ENCODE assay signal across 1 cellular context in the genomic region with DNA sequence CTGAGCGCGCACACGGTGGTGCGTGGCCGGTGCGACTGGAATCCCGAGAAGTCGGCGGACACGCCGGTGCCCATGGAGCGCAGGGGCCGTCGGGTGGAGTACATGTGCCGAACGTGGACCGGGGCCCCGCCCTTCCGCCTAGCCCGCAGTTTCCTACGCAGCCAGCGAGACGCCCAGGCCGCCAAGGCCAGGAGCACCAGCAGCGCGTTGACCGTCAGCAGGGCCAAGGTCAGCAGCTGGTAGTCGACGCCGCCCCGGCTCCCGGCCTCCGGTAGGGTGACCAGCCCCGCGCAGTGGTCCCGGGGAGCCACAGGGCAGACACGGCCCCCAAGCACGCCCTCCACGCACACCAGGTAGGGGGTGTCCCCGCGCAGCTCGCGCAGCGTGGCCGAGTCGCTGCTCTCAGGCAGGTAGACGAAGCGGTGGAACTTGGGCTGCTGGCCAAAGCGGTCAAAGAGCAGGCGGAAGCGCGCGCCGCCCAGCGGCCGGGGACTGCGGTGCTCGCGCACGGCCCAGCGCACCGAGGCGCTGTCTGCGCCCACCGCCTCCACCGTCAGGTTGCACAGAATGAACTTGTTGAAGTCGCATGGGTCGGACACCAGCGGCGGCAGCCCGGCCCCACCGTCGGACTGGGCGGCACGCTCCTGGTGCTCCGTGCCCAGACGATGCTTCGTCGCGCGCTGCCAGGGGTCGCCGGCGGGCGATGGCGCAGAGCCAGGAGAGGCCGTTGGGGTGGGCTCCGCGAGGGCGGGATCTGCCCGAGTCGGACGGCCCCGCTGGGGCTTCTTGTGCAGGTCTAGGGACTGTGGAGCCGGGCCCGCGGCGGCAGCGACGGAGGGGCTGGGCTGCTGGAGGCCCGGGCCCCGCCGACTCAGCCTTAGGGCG.
TF ChIP-seq lines count a peak whose summit lies in the region.

No MANE protein-coding gene starts in this region.

TF ChIP-seq in HepG2, 621 proteins besides CTCF, POLR2A, EP300 and RAD21 (continued from another document and continues in another):
- 0 out of 2 replicates have a peak, but pooled peaks have one; percentile 9 for TF ChIP-seq ZBTB49 (CRISPR knock-in tag; IDR thresholded peaks at IDR 0.05; ENCODE audit: borderline replicate concordance)
- no peak for TF ChIP-seq SCMH1 (CRISPR knock-in tag; IDR thresholded peaks at IDR 0.05; ENCODE audit: borderline replicate concordance)
- no peak for TF ChIP-seq ZNF878 (CRISPR knock-in tag; IDR thresholded peaks at IDR 0.05)
- TF ChIP-seq GTF2F1 (IDR thresholded peaks at IDR 0.05; ENCODE audit: low read length): no peak
- peak; percentile 37; the same call in 1 of the 2 replicates for TF ChIP-seq RCOR2 (CRISPR knock-in tag; IDR thresholded peaks at IDR 0.05)
- TF ChIP-seq ATM (IDR thresholded peaks at IDR 0.05; ENCODE audit: borderline replicate concordance): no peak
- peak; percentile 93 for TF ChIP-seq MYC (CRISPR knock-in tag; IDR thresholded peaks at IDR 0.05; ENCODE audit: borderline replicate concordance)
- peak; percentile 48; the same call in 1 of the 2 replicates for TF ChIP-seq ATF3 (CRISPR knock-in tag; IDR thresholded peaks at IDR 0.05)
- TF ChIP-seq, protein P1, sequence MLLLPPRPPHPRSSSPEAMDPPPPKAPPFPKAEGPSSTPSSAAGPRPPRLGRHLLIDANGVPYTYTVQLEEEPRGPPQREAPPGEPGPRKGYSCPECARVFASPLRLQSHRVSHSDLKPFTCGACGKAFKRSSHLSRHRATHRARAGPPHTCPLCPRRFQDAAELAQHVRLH (CRISPR knock-in tag; IDR thresholded peaks at IDR 0.05; ENCODE audit: borderline replicate concordance, low read depth): no peak; the same call in 1 of the 2 replicates
- TF ChIP-seq NR2F1 (CRISPR knock-in tag; IDR thresholded peaks at IDR 0.05): peak; percentile 61 to 87; a peak in 3 of 4 replicates
- TF ChIP-seq DNMT3B (CRISPR knock-in tag; conservative IDR thresholded peaks at IDR 0.05): 0 out of 2 replicates have a peak, but pooled peaks have one; percentile 27
- TF ChIP-seq ZNF180 (CRISPR knock-in tag; IDR thresholded peaks at IDR 0.05; ENCODE audit: borderline replicate concordance, low read depth): peak; percentile 34; the same call in 1 of the 2 replicates
- TF ChIP-seq ZNF138 (CRISPR knock-in tag; IDR thresholded peaks at IDR 0.05; ENCODE audit: low read depth): peak; percentile 98
- peak; percentile 97 for TF ChIP-seq ZNF547 (CRISPR knock-in tag; IDR thresholded peaks at IDR 0.05)
- peak; percentile 82 for TF ChIP-seq MED8 (CRISPR knock-in tag; IDR thresholded peaks at IDR 0.05; ENCODE audit: insufficient replicate concordance)
- peak; percentile 94 for TF ChIP-seq ZNF724P (CRISPR knock-in tag; IDR thresholded peaks at IDR 0.05; ENCODE audit: borderline replicate concordance)
- TF ChIP-seq, protein P2, sequence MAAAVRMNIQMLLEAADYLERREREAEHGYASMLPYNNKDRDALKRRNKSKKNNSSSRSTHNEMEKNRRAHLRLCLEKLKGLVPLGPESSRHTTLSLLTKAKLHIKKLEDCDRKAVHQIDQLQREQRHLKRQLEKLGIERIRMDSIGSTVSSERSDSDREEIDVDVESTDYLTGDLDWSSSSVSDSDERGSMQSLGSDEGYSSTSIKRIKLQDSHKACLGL (CRISPR knock-in tag; IDR thresholded peaks at IDR 0.05): peak; percentile 91
- peak; percentile 68; the same call in 1 of the 2 replicates for TF ChIP-seq MIER2 (CRISPR knock-in tag; IDR thresholded peaks at IDR 0.05)
- peak; percentile 77 for TF ChIP-seq STAG1 (CRISPR knock-in tag; IDR thresholded peaks at IDR 0.05)
- TF ChIP-seq SP4 (CRISPR knock-in tag; IDR thresholded peaks at IDR 0.05): peak; percentile 86
- TF ChIP-seq RXRB (CRISPR knock-in tag; IDR thresholded peaks at IDR 0.05; ENCODE audit: borderline replicate concordance): peak; percentile 97
- no peak; the same call in 1 of the 2 replicates for TF ChIP-seq NFE2L1 (CRISPR knock-in tag; IDR thresholded peaks at IDR 0.05; ENCODE audit: borderline replicate concordance)
- 0 out of 2 replicates have a peak, but pooled peaks have one; percentile 22 for TF ChIP-seq KLF11 (CRISPR knock-in tag; IDR thresholded peaks at IDR 0.05)
- peak; percentile 80 for TF ChIP-seq KDM3A (CRISPR knock-in tag; IDR thresholded peaks at IDR 0.05; ENCODE audit: low read depth)
- no peak for TF ChIP-seq NFE2L2 (IDR thresholded peaks at IDR 0.05; ENCODE audit: low read length)
- no peak; the same call in none of the 2 replicates for TF ChIP-seq ELF3 (CRISPR knock-in tag; IDR thresholded peaks at IDR 0.05)
- TF ChIP-seq MBD4 (IDR thresholded peaks at IDR 0.05; ENCODE audit: borderline replicate concordance, low read length): no peak
- 0 out of 2 replicates have a peak, but pooled peaks have one; percentile 43 for TF ChIP-seq ZNF10 (CRISPR knock-in tag; IDR thresholded peaks at IDR 0.05; ENCODE audit: borderline replicate concordance, low read depth)
- no peak for TF ChIP-seq TBX3 (IDR thresholded peaks at IDR 0.05; ENCODE audit: borderline replicate concordance)
- TF ChIP-seq CBX5 (CRISPR knock-in tag; IDR thresholded peaks at IDR 0.05; ENCODE audit: borderline replicate concordance): 0 out of 2 replicates have a peak, but pooled peaks have one; percentile 12
- TF ChIP-seq HDAC1 (CRISPR knock-in tag; IDR thresholded peaks at IDR 0.05): peak; percentile 95
- TF ChIP-seq IRF2 (CRISPR knock-in tag; IDR thresholded peaks at IDR 0.05): peak; percentile 54; the same call in 1 of the 2 replicates
- no peak; the same call in 1 of the 2 replicates for TF ChIP-seq ZSCAN21 (CRISPR knock-in tag; IDR thresholded peaks at IDR 0.05; ENCODE audit: borderline replicate concordance)
- no peak for TF ChIP-seq ZNF251 (CRISPR knock-in tag; IDR thresholded peaks at IDR 0.05)
- TF ChIP-seq ZNF605 (CRISPR knock-in tag; IDR thresholded peaks at IDR 0.05): peak; percentile 97
- peak; percentile 71; the same call in 1 of the 2 replicates for TF ChIP-seq NCOR1 (IDR thresholded peaks at IDR 0.05; ENCODE audit: borderline replicate concordance, low read length)
- no peak for TF ChIP-seq ZXDC (CRISPR knock-in tag; IDR thresholded peaks at IDR 0.05)
- TF ChIP-seq, protein P3, sequence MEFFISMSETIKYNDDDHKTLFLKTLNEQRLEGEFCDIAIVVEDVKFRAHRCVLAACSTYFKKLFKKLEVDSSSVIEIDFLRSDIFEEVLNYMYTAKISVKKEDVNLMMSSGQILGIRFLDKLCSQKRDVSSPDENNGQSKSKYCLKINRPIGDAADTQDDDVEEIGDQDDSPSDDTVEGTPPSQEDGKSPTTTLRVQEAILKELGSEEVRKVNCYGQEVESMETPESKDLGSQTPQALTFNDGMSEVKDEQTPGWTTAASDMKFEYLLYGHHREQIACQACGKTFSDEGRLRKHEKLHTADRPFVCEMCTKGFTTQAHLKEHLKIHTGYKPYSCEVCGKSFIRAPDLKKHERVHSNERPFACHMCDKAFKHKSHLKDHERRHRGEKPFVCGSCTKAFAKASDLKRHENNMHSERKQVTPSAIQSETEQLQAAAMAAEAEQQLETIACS (CRISPR knock-in tag; IDR thresholded peaks at IDR 0.05): peak; percentile 79
- TF ChIP-seq ZKSCAN5 (CRISPR knock-in tag; IDR thresholded peaks at IDR 0.05): no peak
- TF ChIP-seq ZNF83 (CRISPR knock-in tag; IDR thresholded peaks at IDR 0.05; ENCODE audit: borderline replicate concordance): peak; percentile 57; the same call in 1 of the 2 replicates
- TF ChIP-seq ZNF616 (CRISPR knock-in tag; IDR thresholded peaks at IDR 0.05; ENCODE audit: low read depth): peak; percentile 89; the same call in 1 of the 2 replicates
- TF ChIP-seq KIAA2018 (CRISPR knock-in tag; IDR thresholded peaks at IDR 0.05; ENCODE audit: borderline replicate concordance): no peak
- no peak; the same call in 1 of the 2 replicates for TF ChIP-seq ZNF709 (CRISPR knock-in tag; IDR thresholded peaks at IDR 0.05)
- peak; percentile 69; the same call in 1 of the 2 replicates for TF ChIP-seq NFIC (IDR thresholded peaks at IDR 0.05; ENCODE audit: low read length)
- TF ChIP-seq ZBTB3 (CRISPR knock-in tag; IDR thresholded peaks at IDR 0.05; ENCODE audit: borderline replicate concordance, low read depth): no peak; the same call in 1 of the 2 replicates
- no peak for TF ChIP-seq ATF7 (IDR thresholded peaks at IDR 0.05)
- TF ChIP-seq ATF7 (CRISPR knock-in tag; IDR thresholded peaks at IDR 0.05): 0 out of 2 replicates have a peak, but pooled peaks have one; percentile 62
- peak; percentile 83; the same call in 1 of the 2 replicates for TF ChIP-seq ZNF75D (CRISPR knock-in tag; IDR thresholded peaks at IDR 0.05; ENCODE audit: borderline replicate concordance)
